Comparison of ENCODE assay signal across 9 cellular contexts in genomic region chr12:69534389-69534822, GRCh38. TPM values are rescaled to one million over a fixed set of nuclear protein-coding genes. Genes with fewer than 3 reads are reported as not detected.
DNase-seq lines count a peak whose midpoint lies in the region; ATAC-seq lines count a peak whose summit lies in the region.
"Had no signal": no experiment of that assay in that cellular context is flagged by ENCODE, and none has a peak within 500 bp of the region (broad histone marks: within the 10 kb centered on the region; RNA-seq: fewer than 3 reads in every experiment).

No MANE protein-coding gene starts in this region.

- no peaks in the 10 kb centered on the region for H3K27me3 ChIP-seq in layer of hippocampus (ENCODE audit: control insufficient read depth, insufficient read depth, low read length)
- H3K27me3 ChIP-seq: neutrophil had no signal

- ATAC-seq in GM18498 (IDR thresholded peaks at IDR 0.05; ENCODE audit: unreplicated experiment): peak; percentile 90
- ATAC-seq in HG03045 (IDR thresholded peaks at IDR 0.05; ENCODE audit: unreplicated experiment): peak; percentile 72

- DNase-seq in A172 (ENCODE audit: low spot score) (peak; percentile 89), OCI-M1 (lab: John Stamatoyannopoulos, UW) (peak; percentile 71)
- peak in 2 of 3 experiments; percentile 2 to 5 for DNase-seq in stimulated activated CD4-positive, alpha-beta T cell treated with anti-CD3 and anti-CD28 coated beads, TNF-alpha, amount 100 ng/mL, for 24 hours (ENCODE audit: low read depth in 3 of 3)
- DNase-seq in central memory CD4-positive, alpha-beta T cell: no peak

- H3K27ac ChIP-seq in cingulate gyrus (ENCODE audit: low read depth, low read length) (peak overlapping the region; percentile 84), layer of hippocampus (ENCODE audit: low read depth, low read length) (peak overlapping the region; percentile 76)
- H3K27ac ChIP-seq: neutrophil had no signal

RNA-seq across cellular contexts. Expression of gene CCT2, which starts 50.9 kb away (rescaled TPM):
- 417 and 440 TPM in 2 replicates for total RNA-seq in A172 (2014; rRNA removed; shearing (Covaris generic))
